In the genomic region with DNA sequence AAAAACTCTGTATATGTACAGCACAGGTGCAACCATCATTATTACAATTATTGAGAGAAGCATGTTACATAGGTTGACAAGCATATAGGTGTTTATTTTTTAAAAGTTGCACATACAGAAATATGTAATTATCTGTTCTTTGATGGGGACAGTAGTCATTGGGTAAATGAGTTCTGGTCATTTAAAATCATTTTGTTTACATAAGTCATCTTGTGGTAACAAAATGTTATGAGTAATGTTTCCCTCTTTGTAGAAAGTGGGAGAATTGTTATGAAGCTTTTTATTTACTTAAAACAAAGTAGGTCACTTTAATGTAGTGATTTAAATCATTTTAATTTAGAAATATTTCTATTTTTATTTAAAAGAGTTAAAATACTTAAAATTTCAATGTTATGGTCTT, we compare ENCODE assay signal across 18 cellular contexts. TPM values are rescaled to one million over a fixed set of nuclear protein-coding genes. Genes with fewer than 3 reads are reported as not detected.
DNase-seq lines count a peak whose midpoint lies in the region; ATAC-seq, FAIRE-seq and TF ChIP-seq lines count a peak whose summit lies in the region.
"Had no signal": no experiment of that assay in that cellular context is flagged by ENCODE, and none has a peak within 500 bp of the region (broad histone marks: within the 10 kb centered on the region; RNA-seq: fewer than 3 reads in every experiment).

No MANE protein-coding gene starts in this region.

- intact Hi-C loops in PC-3 (cut with micrococcal nuclease): loop anchor here (1.0 kb wide), 1 partner anchor 33 kb away; a partner anchor contains a TSS

- H3K36me3 ChIP-seq in PC-3 (ENCODE audit: low read depth, low read length): no peaks in the 10 kb centered on the region
- H3K36me3 ChIP-seq: HAP-1 had no signal

- no peak overlapping the region for H2AFZ ChIP-seq in PC-3 (ENCODE audit: low read length)

- H4K20me1 ChIP-seq in PC-3 (ENCODE audit: low read length): no peaks in the 10 kb centered on the region

- TF ChIP-seq CTCF in PC-3 (conservative IDR thresholded peaks at IDR 0.05; ENCODE audit: low read depth, low read length): no peak

- no TSS peak for BruUV-seq in PC-3 (replicated peaks; lab: Mats Ljungman, UMichigan)

- H3K4me3 ChIP-seq in PC-3 (ENCODE audit: low read length): no peak overlapping the region
- H3K4me3 ChIP-seq: HAP-1 had no signal

- ATAC-seq in PC-3 (peak; percentile 91), HG03565 (IDR thresholded peaks at IDR 0.05; ENCODE audit: unreplicated experiment) (no peak)

- peak; percentile 59 for DNase-seq in ELR (ENCODE audit: low read depth)
- peak; percentile 74 for DNase-seq in PC-3
- DNase-seq in hepatic stellate cell (ENCODE audit: low spot score): no peak
- no peak for DNase-seq in iPS-NIHi7 (ENCODE audit: extremely low spot score)
- DNase-seq in NCI-H1694 treated with DMSO at 0.1 percent for 48 hours (lab: John Stamatoyannopoulos, UW): no peak
- DNase-seq: C1 segment of cervical spinal cord; Calu3; CD4-positive, alpha-beta memory T cell; COR-L47; DMS79; EL; GOT3 had no signal

- CTCF ChIA-PET in PC-3 (lab: Charles Lee): no interaction called here

- H3K27me3 ChIP-seq in PC-3 (ENCODE audit: low read length): no peaks in the 10 kb centered on the region

- no peaks in the 10 kb centered on the region for H3K79me2 ChIP-seq in PC-3 (ENCODE audit: low read length)

- H3F3A ChIP-seq in PC-3 (ENCODE audit: low read length, unreplicated experiment): no peaks in the 10 kb centered on the region

- POLR2A ChIA-PET in PC-3 (lab: Charles Lee; ENCODE audit: unreplicated experiment): interaction anchor here (0.7 kb wide), 1 partner anchor 337 kb away, joined by 3 read pairs; no protein-coding TSS in a partner anchor

- no peaks in the 10 kb centered on the region for H3K9me3 ChIP-seq in PC-3 (ENCODE audit: low read length)
- H3K9me3 ChIP-seq: HAP-1 had no signal

- H3K4me1 ChIP-seq in PC-3 (ENCODE audit: insufficient read depth, low read length): peaks cover 18% of the 10 kb centered on the region

- H3K9ac ChIP-seq in PC-3 (ENCODE audit: low read length): no peak overlapping the region

- no peak overlapping the region for H3K4me2 ChIP-seq in PC-3 (ENCODE audit: low read length)

- H3K9me2 ChIP-seq in PC-3 (replicated peaks; ENCODE audit: low read length): no peaks in the 10 kb centered on the region

- H3K27ac ChIP-seq in PC-3 (ENCODE audit: low read length): no peak overlapping the region

- FAIRE-seq in G401.6 (lab: Jason Lieb, UNC): peak; percentile 69
- peak; percentile 72 for FAIRE-seq in colon (lab: Jason Lieb, UNC)
- FAIRE-seq: GM12892, H54 had no signal

RNA-seq across cellular contexts. Expression of a gene that starts 33.8 kb away (rescaled TPM):
- total RNA-seq in PC-3 (2014; rRNA removed): 8.8 and 10.6 TPM in 2 replicates

Comparison
In these comparisons a context has a peak if more than half of its experiments do, and no peak if none do; other contexts are left out.
1. DNase-seq: peak in ELR (single experiment) and PC-3 (single experiment); none in hepatic stellate cell (single experiment), iPS-NIHi7 (single experiment) and NCI-H1694 treated with DMSO at 0.1 percent for 48 hours (single experiment).